ENCODE assay signal across 19 cellular contexts in the genomic region with DNA sequence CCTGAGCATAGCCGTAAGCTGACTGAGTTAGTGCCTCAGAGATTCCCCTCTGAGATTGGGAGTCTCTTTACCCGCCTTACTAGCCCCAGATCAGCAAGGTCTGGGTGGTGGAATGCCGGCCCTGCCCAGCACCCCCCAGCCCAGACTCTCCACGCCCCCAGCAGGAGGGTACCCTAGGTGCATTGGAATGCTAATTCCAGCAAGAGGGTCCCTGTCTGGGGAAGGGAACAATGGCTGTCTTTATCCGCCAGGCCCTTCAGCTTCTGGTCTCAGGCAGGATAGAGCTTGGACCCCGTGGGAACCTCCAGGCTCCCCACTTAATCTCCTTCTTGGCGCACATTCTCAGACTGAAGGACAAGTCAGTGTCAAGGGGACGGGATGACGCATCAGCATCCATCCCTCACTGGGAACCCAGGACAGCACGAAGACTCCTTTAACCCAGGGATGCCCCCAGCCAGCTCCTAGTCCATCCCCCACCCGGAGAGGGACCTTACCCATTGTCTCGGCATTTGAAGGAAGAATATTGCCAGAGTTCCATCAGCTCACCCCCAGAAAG.
DNase-seq lines count a peak whose midpoint lies in the region; ATAC-seq and TF ChIP-seq lines count a peak whose summit lies in the region.
"Had no signal": no experiment of that assay in that cellular context is flagged by ENCODE, and none has a peak within 500 bp of the region (broad histone marks: within the 10 kb centered on the region; RNA-seq: fewer than 3 reads in every experiment).

No MANE protein-coding gene starts in this region.

- H3K36me3 Mint-ChIP-seq in endodermal cell (ENCODE audit: low read depth), result no peaks in the 10 kb centered on the region
- H3K36me3 Mint-ChIP-seq: CD8-positive, alpha-beta memory T cell; IgD-negative memory B cell had no signal

- H3K27me3 Mint-ChIP-seq in endodermal cell (ENCODE audit: insufficient read depth), result no peaks in the 10 kb centered on the region
- H3K27me3 Mint-ChIP-seq: CD8-positive, alpha-beta memory T cell; IgD-negative memory B cell had no signal

- ATAC-seq in HG03439 (IDR thresholded peaks at IDR 0.05; ENCODE audit: unreplicated experiment), result no peak

- no peak overlapping the region for H3K4me3 Mint-ChIP-seq in endodermal cell
- H3K4me3 Mint-ChIP-seq: CD8-positive, alpha-beta memory T cell; HFFc6 had no signal

- no peak for TF ChIP-seq CTCF in endodermal cell (conservative IDR thresholded peaks at IDR 0.05)
- TF ChIP-seq CTCF in retinal pigment epithelial cell (conservative IDR thresholded peaks at IDR 0.05; ENCODE audit: low read depth, low read length), result no peak

- DNase-seq in endodermal cell (peak; percentile 92), islet precursor cell (peak; percentile 91), retinal pigment epithelial cell (ENCODE audit: low read depth) (peak; percentile 34), D341Med (ENCODE audit: low spot score) (no peak)
- no peak for DNase-seq in activated CD8-positive, alpha-beta memory T cell treated with anti-CD3 and anti-CD28 coated beads, Interleukin-2, amount 50 U/mL, for 4 hours
- DNase-seq: BE2C; CD8-positive, alpha-beta memory T cell; DMS79 treated with DMSO at 0.1 percent for 48 hours; GOT3; HFFc6; NCI-H1105 treated with DMSO at 0.1 percent for 48 hours; NCI-H1694 treated with DMSO at 0.1 percent for 48 hours; NCI-H446; NCI-H69; RPMI8226; SIG-M5 had no signal

- H3K27me3 ChIP-seq in HUES48 (ENCODE audit: control insufficient read depth, insufficient read depth, low read length), result no peaks in the 10 kb centered on the region
- H3K27me3 ChIP-seq in endodermal cell (ENCODE audit: control insufficient read depth, insufficient read depth, low read length, poor library complexity, severe bottlenecking), result no peaks in the 10 kb centered on the region
- H3K27me3 ChIP-seq: BE2C had no signal

- no peaks in the 10 kb centered on the region for H3K9me3 Mint-ChIP-seq in endodermal cell
- H3K9me3 Mint-ChIP-seq: CD8-positive, alpha-beta memory T cell; HFFc6; IgD-negative memory B cell had no signal

- H3K9ac ChIP-seq in HUES48 (ENCODE audit: low read depth, low read length), result no peak overlapping the region
- H3K9ac ChIP-seq in endodermal cell (ENCODE audit: extremely low read depth, low read length, poor library complexity, severe bottlenecking), result no peak overlapping the region

- H3K36me3 ChIP-seq in HUES48 (ENCODE audit: control insufficient read depth, insufficient read depth, low read length) (no peaks in the 10 kb centered on the region), endodermal cell (ENCODE audit: control insufficient read depth, insufficient read depth, low read length) (no peaks in the 10 kb centered on the region)
- H3K36me3 ChIP-seq: BE2C had no signal

- H3K4me1 ChIP-seq in HUES48 (ENCODE audit: control insufficient read depth, insufficient read depth, low read length) (peaks cover 31% of the 10 kb centered on the region), endodermal cell (ENCODE audit: control insufficient read depth, insufficient read depth, low read length) (no peaks in the 10 kb centered on the region)

- no peak overlapping the region for H3K27ac Mint-ChIP-seq in endodermal cell
- H3K27ac Mint-ChIP-seq: HFFc6 had no signal

- H3K4me1 Mint-ChIP-seq in endodermal cell, result peaks cover 12% of the 10 kb centered on the region

- H3K4me3 ChIP-seq in HUES48 (ENCODE audit: low read depth, low read length) (peak overlapping the region; percentile 21), endodermal cell (ENCODE audit: low read length) (no peak overlapping the region), retinal pigment epithelial cell (ENCODE audit: low read length) (no peak overlapping the region)

- H3K9me3 ChIP-seq in HUES48 (ENCODE audit: control insufficient read depth, insufficient read depth, low read length) (no peaks in the 10 kb centered on the region), endodermal cell (ENCODE audit: control insufficient read depth, low read length) (no peaks in the 10 kb centered on the region)
- H3K9me3 ChIP-seq: BE2C had no signal

- WGBS in endodermal cell (ENCODE audit: insufficient coverage in 1 of 2, insufficient read length in 1 of 2), 2 experiments, result 25 to 42% methylated on average over 7 to 12 of the region's 12 CpGs

- H3K27ac ChIP-seq in HUES48 (ENCODE audit: low read depth, low read length) (peak overlapping the region; percentile 80), endodermal cell (ENCODE audit: low read depth, low read length) (peak overlapping the region; percentile 12)

Comparison
In these comparisons a context has a peak if more than half of its experiments do, and no peak if none do; other contexts are left out.
1. DNase-seq: peak in endodermal cell (single experiment), islet precursor cell (single experiment) and retinal pigment epithelial cell (single experiment); none in activated CD8-positive, alpha-beta memory T cell treated with anti-CD3 and anti-CD28 coated beads, Interleukin-2, amount 50 U/mL, for 4 hours (single experiment) and D341Med (single experiment).